Comparison of ENCODE assay signal across 10 cellular contexts in genomic region chr17:40448639-40449261, GRCh38. TPM values are rescaled to one million over a fixed set of nuclear protein-coding genes. Genes with fewer than 3 reads are reported as not detected.
DNase-seq lines count a peak whose midpoint lies in the region; ATAC-seq and TF ChIP-seq lines count a peak whose summit lies in the region.
"Had no signal": no experiment of that assay in that cellular context is flagged by ENCODE, and none has a peak within 500 bp of the region (broad histone marks: within the 10 kb centered on the region; RNA-seq: fewer than 3 reads in every experiment).

No MANE protein-coding gene starts in this region.

- no peak for ATAC-seq in psoas muscle
- ATAC-seq in HG02870 (IDR thresholded peaks at IDR 0.05; ENCODE audit: unreplicated experiment): no peak
- ATAC-seq in GM21360 (IDR thresholded peaks at IDR 0.05; ENCODE audit: unreplicated experiment): no peak
- no peak for ATAC-seq in naive thymus-derived CD8-positive, alpha-beta T cell

- H3K36me3 ChIP-seq in psoas muscle (ENCODE audit: insufficient read depth in 1 of 2, low read depth in 1 of 2): peaks cover 0 to 15% of the 10 kb centered on the region in 2 donors

- H3K27me3 ChIP-seq in psoas muscle (ENCODE audit: insufficient read depth in 3 of 3, low read length in 2 of 3): peaks cover 0 to 6% (median 0%) of the 10 kb centered on the region in 3 donors

- H3K4me3 Mint-ChIP-seq in naive thymus-derived CD8-positive, alpha-beta T cell: no peak overlapping the region

- WGBS in psoas muscle, 3 donors: 39 to 49% (median 41%) methylated on average over 7 of the region's 7 CpGs

- peaks cover 0 to 26% (median 3%) of the 10 kb centered on the region in 5 donors for H3K27me3 Mint-ChIP-seq in naive thymus-derived CD8-positive, alpha-beta T cell

- POLR2A ChIA-PET in naive thymus-derived CD8-positive, alpha-beta T cell (lab: Charles Lee): interaction anchor here (1.3 kb wide), 1 partner anchor 107 kb away, joined by 3 read pairs; no protein-coding TSS in a partner anchor

- H3K4me1 Mint-ChIP-seq in naive thymus-derived CD8-positive, alpha-beta T cell: peaks cover 18 to 37% (median 29%) of the 10 kb centered on the region in 4 donors

- H3K4me1 ChIP-seq in psoas muscle: peaks cover 34% of the 10 kb centered on the region

- intact Hi-C loops in psoas muscle (cut with DNase I): no loop called here

- no peaks in the 10 kb centered on the region for H3K9me3 Mint-ChIP-seq in naive thymus-derived CD8-positive, alpha-beta T cell

- in situ Hi-C loops in Caki2 (cut with HindIII; ENCODE audit: low pct_unique_long_range_greater_than_20kb, low sequenced_read_pairs): no loop called here

- peak overlapping the region; percentile 78 for H3K4me3 ChIP-seq in psoas muscle

- H3K9me3 ChIP-seq in psoas muscle: no peaks in the 10 kb centered on the region

- H3K36me3 Mint-ChIP-seq in naive thymus-derived CD8-positive, alpha-beta T cell: no peaks in the 10 kb centered on the region

- peak overlapping the region; percentile 30 for H3K27ac ChIP-seq in psoas muscle

- no peak overlapping the region for H3K27ac Mint-ChIP-seq in naive thymus-derived CD8-positive, alpha-beta T cell

- DNase-seq in Caki2 (ENCODE audit: low read depth): peak; percentile 95
- DNase-seq in NCI-H526 treated with DMSO at 0.1 percent for 48 hours (lab: John Stamatoyannopoulos, UW): peak; percentile 86
- DNase-seq in fibroblast of gingiva (ENCODE audit: low read depth): peak; percentile 73
- DNase-seq in psoas muscle: no peak
- DNase-seq in SHP77 (lab: John Stamatoyannopoulos, UW): no peak
- DNase-seq in naive thymus-derived CD8-positive, alpha-beta T cell: no peak
- DNase-seq: stimulated activated CD4-positive, alpha-beta T cell treated with anti-CD3 and anti-CD28 coated beads, Interleukin-4, amount 100 ng/mL, for 4 hours had no signal

- TF ChIP-seq CTCF in psoas muscle (IDR thresholded peaks at IDR 0.05): no peak

RNA-seq across cellular contexts. Expression of gene IGFBP4, which starts 5.5 kb away (rescaled TPM):
- 198 and 232 TPM in 2 replicates for total RNA-seq in Caki2 (2014; rRNA removed; shearing (Covaris generic); ENCODE audit: low replicate concordance)
- 100 to 1,000 TPM in 2 of 4 donors, 10 to 100 TPM in 2; 64.8 to 106 (median 87.9) TPM for total RNA-seq in psoas muscle
- polyA plus RNA-seq in psoas muscle: 10 to 100 TPM; 44.2 to 65.1 (median 49.0) TPM
- total RNA-seq in naive thymus-derived CD8-positive, alpha-beta T cell: under 1 TPM; 0.80 to 0.86 TPM
- polyA plus RNA-seq in naive thymus-derived CD8-positive, alpha-beta T cell: 1 to 10 TPM in 1 of 3 donors, under 1 TPM in 1, not detected in 1; 0.09 to 1.0 TPM

RNA-seq across cellular contexts. Expression of gene TOP2A, which starts 31.1 kb away (rescaled TPM):
- total RNA-seq in Caki2 (2014; rRNA removed; shearing (Covaris generic); ENCODE audit: low replicate concordance): 131 and 148 TPM in 2 replicates
- total RNA-seq in psoas muscle: under 1 TPM; 0.15 to 0.84 (median 0.46) TPM
- under 1 TPM in 2 of 3 donors, not detected in 1; 0.14 to 0.18 TPM for polyA plus RNA-seq in psoas muscle
- total RNA-seq in naive thymus-derived CD8-positive, alpha-beta T cell: under 1 TPM; 0.41 to 0.81 TPM
- under 1 TPM in 1 of 3 donors, not detected in 2; 0.14 TPM for polyA plus RNA-seq in naive thymus-derived CD8-positive, alpha-beta T cell

RNA-seq across cellular contexts. Expression of gene TNS4, which starts 52.7 kb away (rescaled TPM):
- total RNA-seq in Caki2 (2014; rRNA removed; shearing (Covaris generic); ENCODE audit: low replicate concordance): not detected in 2 replicates
- total RNA-seq in psoas muscle: under 1 TPM in 1 of 4 donors, not detected in 3; 0.06 TPM
- under 1 TPM in 1 of 3 donors, not detected in 2; 0.04 TPM for polyA plus RNA-seq in psoas muscle
- total RNA-seq in naive thymus-derived CD8-positive, alpha-beta T cell: not detected
- polyA plus RNA-seq in naive thymus-derived CD8-positive, alpha-beta T cell: not detected
- total RNA-seq: left cardiac atrium had no signal

Comparison
In these comparisons a context has a peak if more than half of its experiments do, and no peak if none do; other contexts are left out.
1. DNase-seq: peak in Caki2 (single experiment), NCI-H526 treated with DMSO at 0.1 percent for 48 hours (single experiment) and fibroblast of gingiva (single experiment); none in psoas muscle (0 of 2), SHP77 (0 of 2) and naive thymus-derived CD8-positive, alpha-beta T cell (0 of 10).
2. RNA of gene IGFBP4, which starts 5.5 kb away (total RNA-seq): 198 to 232 TPM in Caki2 and 64.8 to 106 TPM in psoas muscle; 0.80 to 0.86 TPM in naive thymus-derived CD8-positive, alpha-beta T cell; every median in the first group is over 10 times any median in the second.
3. RNA of gene TOP2A, which starts 31.1 kb away (total RNA-seq): 131 to 148 TPM in Caki2; 0.41 to 0.81 TPM in naive thymus-derived CD8-positive, alpha-beta T cell and 0.15 to 0.84 TPM in psoas muscle; every median in the first group is over 10 times any median in the second.